10 cellular contexts compared by ENCODE assay signal in the genomic region with DNA sequence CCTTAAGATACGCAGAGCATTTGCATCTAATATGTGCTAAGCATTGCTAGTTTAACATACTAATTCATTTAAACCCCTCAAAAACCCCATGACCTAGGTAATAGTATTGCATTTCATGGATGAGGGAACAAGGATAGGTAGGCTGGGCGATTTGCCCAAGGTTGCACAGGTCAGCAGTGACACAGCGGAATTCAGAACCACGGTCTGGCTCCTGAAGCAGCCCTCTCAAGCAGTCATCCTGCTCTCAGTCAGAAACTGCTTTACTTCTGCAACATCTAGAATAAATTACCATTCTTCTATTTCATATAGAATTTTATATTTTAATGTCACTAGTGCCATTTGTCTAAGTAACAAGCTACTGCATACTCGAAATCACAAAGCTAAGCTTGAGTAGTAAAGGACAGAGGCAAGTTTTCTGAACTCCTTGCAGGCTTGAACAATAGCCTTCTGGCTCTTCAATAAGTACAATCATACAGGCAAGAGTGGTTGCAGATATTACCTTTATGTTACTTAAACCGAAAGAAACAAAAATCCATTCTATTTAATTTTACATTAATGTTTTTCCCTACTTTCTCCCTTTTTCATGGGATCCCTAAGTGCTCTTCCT. TPM values are rescaled to one million over a fixed set of nuclear protein-coding genes. Genes with fewer than 3 reads are reported as not detected.
DNase-seq lines count a peak whose midpoint lies in the region; ATAC-seq and TF ChIP-seq lines count a peak whose summit lies in the region.
"Had no signal": no experiment of that assay in that cellular context is flagged by ENCODE, and none has a peak within 500 bp of the region (broad histone marks: within the 10 kb centered on the region; RNA-seq: fewer than 3 reads in every experiment).

No MANE protein-coding gene starts in this region.

- no peaks in the 10 kb centered on the region for H3K9me3 ChIP-seq in spleen
- no peaks in the 10 kb centered on the region for H3K9me3 ChIP-seq in CD4-positive, alpha-beta memory T cell (ENCODE audit: control insufficient read depth in 1 of 2, low read length in 2 of 2)
- no peaks in the 10 kb centered on the region for H3K9me3 ChIP-seq in CD4-positive, alpha-beta T cell (ENCODE audit: control insufficient read depth, low read length)

- POLR2A ChIA-PET in CD4-positive, alpha-beta memory T cell (lab: Charles Lee; ENCODE audit: partially characterized antibody) = no interaction called here
- POLR2A ChIA-PET in CD4-positive, alpha-beta T cell (lab: Charles Lee) = no interaction called here

- H3K9me3 Mint-ChIP-seq in T-helper 2 cell treated with Interferon-gamma antibody and Interleukin-4, amounts not matched to agents 5 μg/mL and 100 μg/mL, for 36 hours = no peaks in the 10 kb centered on the region
- no peaks in the 10 kb centered on the region for H3K9me3 Mint-ChIP-seq in CD4-positive, alpha-beta memory T cell
- H3K9me3 Mint-ChIP-seq in CD4-positive, alpha-beta T cell = no peaks in the 10 kb centered on the region
- H3K9me3 Mint-ChIP-seq: stimulated activated naive CD8-positive, alpha-beta T cell treated with anti-CD3 and anti-CD28 coated beads, Interleukin-15, Interleukin-2, amounts not matched to agents 100 ng/mL and 50 ng/mL, for 24 hours had no signal

- H3K4me3 ChIP-seq in spleen = no peak overlapping the region
- H3K4me3 ChIP-seq in CD4-positive, alpha-beta memory T cell (ENCODE audit: low read length in 2 of 2) = no peak overlapping the region

- H3K27me3 ChIP-seq in spleen (replicated peaks in 1 of 7) = peaks cover 0 to 50% (median 7%) of the 10 kb centered on the region in 7 donors
- peaks cover 3% of the 10 kb centered on the region for H3K27me3 ChIP-seq in CD4-positive, alpha-beta memory T cell (ENCODE audit: insufficient read depth, low read length)
- H3K27me3 ChIP-seq in CD4-positive, alpha-beta T cell (ENCODE audit: control insufficient read depth, insufficient read depth, low read length) = peaks cover 55% of the 10 kb centered on the region

- intact Hi-C loops in spleen (cut with DNase I; ENCODE audit: low total_unique reads) = loop anchor here (5.0 kb wide), 1 partner anchor 123 kb away; no protein-coding TSS in a partner anchor
- intact Hi-C loops in CD4-positive, alpha-beta memory T cell (cut with micrococcal nuclease) = loop anchor here (5.0 kb wide), 1 partner anchor 237 kb away; no protein-coding TSS in a partner anchor
- intact Hi-C loops in CD4-positive, alpha-beta T cell (cut with DNase I, micrococcal nuclease) = loop anchor here in 1 of 2 experiments (5.0 kb wide), 2 partner anchors 118 to 237 kb away; no protein-coding TSS in a partner anchor

- H3K27ac Mint-ChIP-seq in T-helper 2 cell treated with Interferon-gamma antibody and Interleukin-4, amounts not matched to agents 5 μg/mL and 100 μg/mL, for 36 hours = no peak overlapping the region
- H3K27ac Mint-ChIP-seq in CD4-positive, alpha-beta memory T cell = peak overlapping the region in 1 of 7 donors; percentile 16
- no peak overlapping the region for H3K27ac Mint-ChIP-seq in CD4-positive, alpha-beta T cell

- peak; percentile 17 for ATAC-seq in HG03108 (IDR thresholded peaks at IDR 0.05; ENCODE audit: unreplicated experiment)
- ATAC-seq in CD4-positive, alpha-beta T cell (ENCODE audit: poor library complexity) = no peak

- H3K4me1 Mint-ChIP-seq in T-helper 2 cell treated with Interferon-gamma antibody and Interleukin-4, amounts not matched to agents 5 μg/mL and 100 μg/mL, for 36 hours (ENCODE audit: low read depth) = peaks cover 4% of the 10 kb centered on the region
- H3K4me1 Mint-ChIP-seq in CD4-positive, alpha-beta memory T cell = peaks cover 6 to 11% (median 7%) of the 10 kb centered on the region in 4 donors
- H3K4me1 Mint-ChIP-seq in CD4-positive, alpha-beta T cell (ENCODE audit: low read depth) = peaks cover 16% of the 10 kb centered on the region

- no peaks in the 10 kb centered on the region for H3K36me3 Mint-ChIP-seq in T-helper 2 cell treated with Interferon-gamma antibody and Interleukin-4, amounts not matched to agents 5 μg/mL and 100 μg/mL, for 36 hours (ENCODE audit: low read depth)
- no peaks in the 10 kb centered on the region for H3K36me3 Mint-ChIP-seq in CD4-positive, alpha-beta memory T cell
- H3K36me3 Mint-ChIP-seq in CD4-positive, alpha-beta T cell (ENCODE audit: low read depth) = no peaks in the 10 kb centered on the region

- peaks cover 59% of the 10 kb centered on the region for H3K27me3 Mint-ChIP-seq in T-helper 2 cell treated with Interferon-gamma antibody and Interleukin-4, amounts not matched to agents 5 μg/mL and 100 μg/mL, for 36 hours (ENCODE audit: low read depth)
- peaks cover 22 to 23% of the 10 kb centered on the region in 2 donors for H3K27me3 Mint-ChIP-seq in CD4-positive, alpha-beta memory T cell
- H3K27me3 Mint-ChIP-seq in CD4-positive, alpha-beta T cell = peaks cover 65% of the 10 kb centered on the region

- TF ChIP-seq CTCF in spleen (IDR thresholded peaks at IDR 0.05 in 8 of 11, conservative IDR thresholded peaks at IDR 0.05 in 3 of 11) = no peak
- no peak for TF ChIP-seq CTCF in CD4-positive, alpha-beta T cell (IDR thresholded peaks at IDR 0.05)

- peak overlapping the region; percentile 61 for H3K27ac ChIP-seq in angular gyrus (ENCODE audit: low read depth, low read length)
- no peak overlapping the region for H3K27ac ChIP-seq in spleen
- H3K27ac ChIP-seq in CD4-positive, alpha-beta memory T cell (ENCODE audit: low read depth, low read length) = no peak overlapping the region
- H3K27ac ChIP-seq in CD4-positive, alpha-beta T cell (ENCODE audit: low read depth, low read length) = no peak overlapping the region
- H3K27ac ChIP-seq: C4-2B had no signal

- no peaks in the 10 kb centered on the region for H3K36me3 ChIP-seq in spleen
- no peaks in the 10 kb centered on the region for H3K36me3 ChIP-seq in CD4-positive, alpha-beta memory T cell (ENCODE audit: insufficient read depth, low read length)

- H3K4me3 Mint-ChIP-seq in T-helper 2 cell treated with Interferon-gamma antibody and Interleukin-4, amounts not matched to agents 5 μg/mL and 100 μg/mL, for 36 hours = peak overlapping the region; percentile 70
- H3K4me3 Mint-ChIP-seq in CD4-positive, alpha-beta memory T cell = peak overlapping the region in 3 of 8 donors; percentile 18 to 61 (median 28)
- no peak overlapping the region for H3K4me3 Mint-ChIP-seq in CD4-positive, alpha-beta T cell
- H3K4me3 Mint-ChIP-seq: stimulated activated naive CD8-positive, alpha-beta T cell treated with anti-CD3 and anti-CD28 coated beads, Interleukin-15, Interleukin-2, amounts not matched to agents 100 ng/mL and 50 ng/mL, for 24 hours had no signal

- DNase-seq in T-helper 2 cell treated with Interferon-gamma antibody and Interleukin-4, amounts not matched to agents 5 μg/mL and 100 μg/mL, for 36 hours (ENCODE audit: low spot score) = no peak
- DNase-seq in T-helper 2 cell = no peak
- DNase-seq in spleen = peak; percentile 51
- no peak for DNase-seq in NCI-H1105 (lab: John Stamatoyannopoulos, UW)
- no peak for DNase-seq in CD4-positive, alpha-beta memory T cell
- DNase-seq in CD4-positive, alpha-beta T cell = no peak

- TF ChIP-seq POLR2A in spleen (IDR thresholded peaks at IDR 0.05) = no peak

- WGBS in spleen, 5 donors = 33 to 50% (median 43%) methylated on average over 6 of the region's 6 CpGs

- CTCF ChIA-PET in CD4-positive, alpha-beta memory T cell (lab: Charles Lee; ENCODE audit: partially characterized antibody) = interaction anchor here (0.7 to 0.8 kb wide), 2 partner anchors 11 to 17 kb away, joined by 3 read pairs; no protein-coding TSS in a partner anchor
- CTCF ChIA-PET in CD4-positive, alpha-beta T cell (lab: Charles Lee) = no interaction called here

- peaks cover 0 to 26% (median 10%) of the 10 kb centered on the region in 6 donors for H3K4me1 ChIP-seq in spleen
- peaks cover 7% of the 10 kb centered on the region for H3K4me1 ChIP-seq in CD4-positive, alpha-beta memory T cell (ENCODE audit: insufficient read depth, low read length)

RNA-seq across cellular contexts. Expression of gene SPP1, which starts 0.6 kb away (rescaled TPM):
- 1 to 10 TPM in 6 of 7 donors, under 1 TPM in 1; 0.77 to 7.2 (median 1.5) TPM for total RNA-seq in spleen
- polyA plus RNA-seq in spleen = 10 to 100 TPM in 1 of 3 donors, 1 to 10 TPM in 1, under 1 TPM in 1; 0.28 to 18.4 (median 2.6) TPM
- 10 to 100 TPM; 15.5 to 19.9 TPM for total RNA-seq in CD4-positive, alpha-beta memory T cell
- polyA plus RNA-seq in CD4-positive, alpha-beta memory T cell = not detected
- total RNA-seq in CD4-positive, alpha-beta T cell = not detected

RNA-seq across cellular contexts. Expression of gene PKD2, which starts 32.5 kb away (rescaled TPM):
- 10 to 100 TPM; 13.2 to 23.0 (median 17.9) TPM for total RNA-seq in spleen
- polyA plus RNA-seq in spleen = 1 to 10 TPM; 3.5 to 3.8 (median 3.6) TPM
- total RNA-seq in CD4-positive, alpha-beta memory T cell = 1 to 10 TPM; 6.8 to 7.5 TPM
- polyA plus RNA-seq in CD4-positive, alpha-beta memory T cell = 1 to 10 TPM in 1 of 2 donors, under 1 TPM in 1; 0.93 to 5.2 TPM
- total RNA-seq in CD4-positive, alpha-beta T cell = 1 to 10 TPM; 4.1 to 4.3 TPM
